ENCODE assay signal across 37 cellular contexts in genomic region chr16:82079892-82080291, GRCh38. TPM values are rescaled to one million over a fixed set of nuclear protein-coding genes. Genes with fewer than 3 reads are reported as not detected.
"Had no signal": no experiment of that assay in that cellular context is flagged by ENCODE, and none has a peak within 500 bp of the region (broad histone marks: within the 10 kb centered on the region; RNA-seq: fewer than 3 reads in every experiment).

No MANE protein-coding gene starts in this region.

- H3K4me1 Mint-ChIP-seq: activated B cell treated with CpG ODN at 0.5 μM for 24 hours; activated T-helper 17 cell treated with anti-CD3 and anti-CD28 coated beads, Interleukin-2, amount 50 U/mL, for 72 hours had no signal

- H3K4me3 ChIP-seq: adrenal gland, body of pancreas, breast epithelium had no signal

- H3K27ac ChIP-seq: adrenal gland, body of pancreas, brain microvascular endothelial cell, breast epithelium, VCaP had no signal

- H3K36me3 ChIP-seq: adrenal gland, brain microvascular endothelial cell, breast epithelium had no signal

- H3K9me3 ChIP-seq: adrenal gland had no signal

- H3K4me1 ChIP-seq: adrenal gland, body of pancreas, breast epithelium had no signal

- H3K27me3 ChIP-seq: adrenal gland, body of pancreas, brain microvascular endothelial cell, breast epithelium had no signal

- DNase-seq: activated B cell treated with CpG ODN at 0.5 μM for 24 hours; activated CD4-positive, alpha-beta memory T cell treated with anti-CD3 and anti-CD28 coated beads for 36 hours; activated CD4-positive, alpha-beta T cell treated with anti-CD3 and anti-CD28 coated beads for 4 hours; activated CD4-positive, alpha-beta T cell treated with anti-CD3 and anti-CD28 coated beads, Interleukin-2, amount 10 ng/mL, durations not matched to agents 24 days and 14 days; activated CD4-positive, alpha-beta T cell treated with anti-CD3 and anti-CD28 coated beads, Interleukin-2, amount 50 U/mL, for 1 hour; activated CD4-positive, alpha-beta T cell treated with anti-CD3 and anti-CD28 coated beads, Interleukin-2, amount 50 U/mL, for 4 hours; activated CD4-positive, CD25-positive, alpha-beta regulatory T cell treated with anti-CD3 and anti-CD28 coated beads, Interleukin-2, amount 50 U/mL, for 72 hours; activated CD8-positive, alpha-beta memory T cell treated with anti-CD3 and anti-CD28 coated beads, Interleukin-2, amount 50 U/mL, for 4 hours; activated CD8-positive, alpha-beta T cell treated with anti-CD3 and anti-CD28 coated beads for 36 hours; activated effector memory CD4-positive, alpha-beta T cell treated with anti-CD3 and anti-CD28 coated beads, Interleukin-2, amount 50 U/mL, for 16 hours; activated gamma-delta T cell treated with Interleukin-2 at 50 U/mL for 16 hours; activated naive CD4-positive, alpha-beta T cell; activated naive CD4-positive, alpha-beta T cell treated with anti-CD3 and anti-CD28 coated beads for 36 hours; activated naive CD4-positive, alpha-beta T cell treated with anti-CD3 and anti-CD28 coated beads, Interleukin-2, amount 50 U/mL, for 16 hours; activated naive CD8-positive, alpha-beta T cell treated with anti-CD3 and anti-CD28 coated beads for 36 hours; activated T-cell treated with anti-CD3 and anti-CD28 coated beads for 4 hours; activated T-cell treated with anti-CD3 and anti-CD28 coated beads, Interleukin-2, amount 50 U/mL, for 1 hour; activated T-cell treated with anti-CD3 and anti-CD28 coated beads, Interleukin-2, amount 50 U/mL, for 4 hours; activated T-cell treated with anti-CD3 and anti-CD28 coated beads, Interleukin-2, amount 50 U/mL, for 72 hours; adrenal gland; amniotic stem cell; aorta; body of pancreas; brain microvascular endothelial cell; central memory CD4-positive, alpha-beta T cell; T-helper 1 cell; T-helper 2 cell; T-helper 9 cell had no signal

- H3K36me3 Mint-ChIP-seq: activated CD4-positive, alpha-beta memory T cell treated with anti-CD3 and anti-CD28 coated beads for 36 hours; activated naive CD4-positive, alpha-beta T cell treated with anti-CD3 and anti-CD28 coated beads, Interleukin-2, amount 50 U/mL, for 72 hours had no signal

- H3K9me3 Mint-ChIP-seq: activated T-helper 17 cell treated with anti-CD3 and anti-CD28 coated beads, Interleukin-2, amount 50 U/mL, for 72 hours; T-helper 1 cell treated with Interleukin-12 subunit alpha and Interleukin-12 subunit beta and Interleukin-4 antibody, amounts not matched to agents 30 μg/mL and 1 μg/mL, for 36 hours had no signal

- H3K4me3 Mint-ChIP-seq: activated B cell treated with CpG ODN at 0.5 μM for 24 hours; activated CD4-positive, alpha-beta memory T cell treated with anti-CD3 and anti-CD28 coated beads for 36 hours; activated CD4-positive, alpha-beta T cell treated with anti-CD3 and anti-CD28 coated beads, Interleukin-2, amount 10 ng/mL, durations not matched to agents 24 days and 14 days; activated CD8-positive, alpha-beta T cell treated with anti-CD3 and anti-CD28 coated beads for 36 hours; activated naive CD4-positive, alpha-beta T cell treated with anti-CD3 and anti-CD28 coated beads for 36 hours; activated naive CD8-positive, alpha-beta T cell treated with anti-CD3 and anti-CD28 coated beads for 36 hours; activated T-cell treated with anti-CD3 and anti-CD28 coated beads, Interleukin-2, amount 50 U/mL, for 4 hours; activated T-cell treated with anti-CD3 and anti-CD28 coated beads, Interleukin-2, amount 50 U/mL, for 72 hours; activated T-helper 1 cell treated with anti-CD3 and anti-CD28 coated beads, Interleukin-12 subunit alpha, Interleukin-12 subunit beta, Interleukin-2, Interleukin-4 antibody, amounts not matched to agents 30 ng/mL and 10 ng/mL and 1 ng/mL, durations not matched to agents 14 hours and 24 hours and 36 hours; activated T-helper 17 cell treated with anti-CD3 and anti-CD28 coated beads, Interleukin-2, amount 50 U/mL, for 72 hours; T-helper 1 cell treated with Interleukin-12 subunit alpha and Interleukin-12 subunit beta and Interleukin-4 antibody, amounts not matched to agents 30 μg/mL and 1 μg/mL, for 36 hours; T-helper 2 cell treated with Interferon-gamma antibody and Interleukin-4, amounts not matched to agents 5 μg/mL and 100 μg/mL, for 36 hours had no signal

- ATAC-seq: activated CD8-positive, alpha-beta T cell treated with anti-CD3 and anti-CD28 coated beads for 36 hours; activated naive CD4-positive, alpha-beta T cell treated with anti-CD3 and anti-CD28 coated beads, Interleukin-2, amount 50 U/mL, for 72 hours; activated T-cell treated with anti-CD3 and anti-CD28 coated beads, Interleukin-2, amount 50 U/mL, for 4 hours; activated T-cell treated with anti-CD3 and anti-CD28 coated beads, Interleukin-2, amount 50 U/mL, for 72 hours; activated T-helper 17 cell treated with anti-CD3 and anti-CD28 coated beads, Interleukin-2, amount 50 U/mL, for 72 hours; body of pancreas had no signal

- H3K27ac Mint-ChIP-seq: activated B cell treated with CpG ODN at 0.5 μM for 24 hours; activated CD4-positive, alpha-beta memory T cell treated with anti-CD3 and anti-CD28 coated beads for 36 hours; activated CD4-positive, alpha-beta T cell treated with anti-CD3 and anti-CD28 coated beads, Interleukin-2, amount 10 ng/mL, durations not matched to agents 24 days and 14 days; activated CD8-positive, alpha-beta T cell treated with anti-CD3 and anti-CD28 coated beads for 36 hours; activated naive CD4-positive, alpha-beta T cell treated with anti-CD3 and anti-CD28 coated beads for 36 hours; activated naive CD4-positive, alpha-beta T cell treated with anti-CD3 and anti-CD28 coated beads, Interleukin-2, amount 50 U/mL, for 72 hours; activated naive CD8-positive, alpha-beta T cell treated with anti-CD3 and anti-CD28 coated beads for 36 hours; activated T-cell treated with anti-CD3 and anti-CD28 coated beads, Interleukin-2, amount 50 U/mL, for 72 hours; activated T-helper 1 cell treated with anti-CD3 and anti-CD28 coated beads, Interleukin-12 subunit alpha, Interleukin-12 subunit beta, Interleukin-2, Interleukin-4 antibody, amounts not matched to agents 30 ng/mL and 10 ng/mL and 1 ng/mL, durations not matched to agents 14 hours and 24 hours and 36 hours; activated T-helper 17 cell treated with anti-CD3 and anti-CD28 coated beads, Interleukin-2, amount 50 U/mL, for 72 hours; T-helper 1 cell treated with Interleukin-12 subunit alpha and Interleukin-12 subunit beta and Interleukin-4 antibody, amounts not matched to agents 30 μg/mL and 1 μg/mL, for 36 hours; T-helper 2 cell treated with Interferon-gamma antibody and Interleukin-4, amounts not matched to agents 5 μg/mL and 100 μg/mL, for 36 hours had no signal

RNA-seq across cellular contexts. Expression of gene HSD17B2, which starts 44.8 kb away (rescaled TPM):
- total RNA-seq: activated B cell treated with CpG ODN at 0.5 μM for 24 hours; activated CD4-positive, alpha-beta memory T cell treated with anti-CD3 and anti-CD28 coated beads for 36 hours; activated CD4-positive, alpha-beta T cell treated with anti-CD3 and anti-CD28 coated beads, Interleukin-2, amount 10 ng/mL, durations not matched to agents 24 days and 14 days; activated CD8-positive, alpha-beta memory T cell treated with anti-CD3 and anti-CD28 coated beads for 36 hours; activated CD8-positive, alpha-beta T cell treated with anti-CD3 and anti-CD28 coated beads for 36 hours; activated naive CD4-positive, alpha-beta T cell treated with anti-CD3 and anti-CD28 coated beads for 36 hours; activated naive CD4-positive, alpha-beta T cell treated with anti-CD3 and anti-CD28 coated beads, Interleukin-2, amount 50 U/mL, for 72 hours; activated naive CD8-positive, alpha-beta T cell treated with anti-CD3 and anti-CD28 coated beads for 36 hours; activated T-cell treated with anti-CD3 and anti-CD28 coated beads, Interleukin-2, amount 50 U/mL, for 4 hours; activated T-cell treated with anti-CD3 and anti-CD28 coated beads, Interleukin-2, amount 50 U/mL, for 72 hours; activated T-helper 1 cell treated with anti-CD3 and anti-CD28 coated beads, Interleukin-12 subunit alpha, Interleukin-12 subunit beta, Interleukin-2, Interleukin-4 antibody, amounts not matched to agents 30 ng/mL and 10 ng/mL and 1 ng/mL, durations not matched to agents 14 hours and 24 hours and 36 hours; activated T-helper 17 cell treated with anti-CD3 and anti-CD28 coated beads, Interleukin-2, amount 50 U/mL, for 72 hours; adrenal gland; aorta; cardiac septum had no signal
